ENCODE assay signal across 13 cellular contexts in genomic region chrX:136866337-136867095, GRCh38. TPM values are rescaled to one million over a fixed set of nuclear protein-coding genes. Genes with fewer than 3 reads are reported as not detected.
DNase-seq lines count a peak whose midpoint lies in the region; ATAC-seq lines count a peak whose summit lies in the region.
"Had no signal": no experiment of that assay in that cellular context is flagged by ENCODE, and none has a peak within 500 bp of the region (broad histone marks: within the 10 kb centered on the region; RNA-seq: fewer than 3 reads in every experiment).

No MANE protein-coding gene starts in this region.

- no peaks in the 10 kb centered on the region for H3K9me3 ChIP-seq in CD4-positive, alpha-beta memory T cell (ENCODE audit: control insufficient read depth in 1 of 2, low read length in 2 of 2)
- H3K9me3 ChIP-seq in GM23248 (ENCODE audit: low read depth) (no peaks in the 10 kb centered on the region), right cardiac atrium (ENCODE audit: control insufficient read depth, low read length) (no peaks in the 10 kb centered on the region)
- H3K9me3 ChIP-seq: stomach had no signal

- H3K4me2 ChIP-seq in GM23248 (ENCODE audit: unreplicated experiment) = no peak overlapping the region

- intact Hi-C loops in CD4-positive, alpha-beta memory T cell (cut with micrococcal nuclease) = loop anchor here (10.0 kb wide), 1 partner anchor 92 kb away; no protein-coding TSS in a partner anchor
- intact Hi-C loops in right cardiac atrium (cut with DNase I) = no loop called here

- ATAC-seq in activated T-helper 17 cell treated with anti-CD3 and anti-CD28 coated beads, Interleukin-2, amount 50 U/mL, for 72 hours (replicated peaks) = no peak
- peak; percentile 30 to 43 for ATAC-seq in right cardiac atrium
- no peak for ATAC-seq in GM18520 (IDR thresholded peaks at IDR 0.05; ENCODE audit: unreplicated experiment)

- peaks cover 23% of the 10 kb centered on the region for H3K4me1 ChIP-seq in CD4-positive, alpha-beta memory T cell (ENCODE audit: insufficient read depth, low read length)
- H3K4me1 ChIP-seq in GM23248 (ENCODE audit: insufficient read depth) (no peaks in the 10 kb centered on the region), right cardiac atrium (ENCODE audit: control insufficient read depth, insufficient read depth, low read length) (peaks cover 4% of the 10 kb centered on the region)
- H3K4me1 ChIP-seq: parathyroid adenoma had no signal

- no peak overlapping the region for H3K9ac ChIP-seq in GM23248
- H3K9ac ChIP-seq: parathyroid adenoma had no signal

- H3K27ac Mint-ChIP-seq in CD4-positive, alpha-beta memory T cell = peak overlapping the region in 6 of 7 donors; percentile 47 to 77 (median 70)
- H3K27ac Mint-ChIP-seq in activated T-helper 17 cell treated with anti-CD3 and anti-CD28 coated beads, Interleukin-2, amount 50 U/mL, for 72 hours = peak overlapping the region; percentile 75
- H3K27ac Mint-ChIP-seq: dendritic cell treated with granulocyte-macrophage colony-stimulating factor and Interleukin-4, amounts not matched to agents 40 ng/mL and 50 ng/mL, for 4 days had no signal

- no peak for DNase-seq in CD4-positive, alpha-beta memory T cell
- DNase-seq in GM23248 = no peak
- DNase-seq in right cardiac atrium = no peak
- DNase-seq in activated CD4-positive, CD25-positive, alpha-beta regulatory T cell treated with anti-CD3 and anti-CD28 coated beads, Interleukin-2, amount 50 U/mL, for 72 hours = no peak
- DNase-seq in NCI-H2029 (lab: John Stamatoyannopoulos, UW) = no peak
- DNase-seq in EL = no peak
- DNase-seq: activated gamma-delta T cell treated with Interleukin-2 at 50 U/mL for 16 hours, RPMI8226, stomach had no signal

- no peaks in the 10 kb centered on the region; the same call in 1 of the 2 replicates for H4K20me1 ChIP-seq in GM23248 (ENCODE audit: insufficient read depth)

- H3K4me3 Mint-ChIP-seq in CD4-positive, alpha-beta memory T cell = peak overlapping the region in 1 of 8 donors; percentile 35
- peak overlapping the region; percentile 60 for H3K4me3 Mint-ChIP-seq in activated T-helper 17 cell treated with anti-CD3 and anti-CD28 coated beads, Interleukin-2, amount 50 U/mL, for 72 hours
- H3K4me3 Mint-ChIP-seq: dendritic cell treated with granulocyte-macrophage colony-stimulating factor and Interleukin-4, amounts not matched to agents 40 ng/mL and 50 ng/mL, for 4 days had no signal

- CTCF ChIA-PET in CD4-positive, alpha-beta memory T cell (lab: Charles Lee; ENCODE audit: partially characterized antibody) = interaction anchor here (2.0 kb wide), 1 partner anchor 13 kb away, joined by 8 read pairs; no protein-coding TSS in a partner anchor

- peaks cover 15 to 48% (median 30%) of the 10 kb centered on the region in 4 donors for H3K4me1 Mint-ChIP-seq in CD4-positive, alpha-beta memory T cell
- H3K4me1 Mint-ChIP-seq in activated T-helper 17 cell treated with anti-CD3 and anti-CD28 coated beads, Interleukin-2, amount 50 U/mL, for 72 hours = peaks cover 19% of the 10 kb centered on the region

- H2AFZ ChIP-seq in GM23248 = no peak overlapping the region
- H2AFZ ChIP-seq: parathyroid adenoma had no signal

- no peaks in the 10 kb centered on the region for H3K27me3 Mint-ChIP-seq in CD4-positive, alpha-beta memory T cell
- H3K27me3 Mint-ChIP-seq in activated T-helper 17 cell treated with anti-CD3 and anti-CD28 coated beads, Interleukin-2, amount 50 U/mL, for 72 hours = no peaks in the 10 kb centered on the region
- H3K27me3 Mint-ChIP-seq: dendritic cell treated with granulocyte-macrophage colony-stimulating factor and Interleukin-4, amounts not matched to agents 40 ng/mL and 50 ng/mL, for 4 days had no signal

- H3K27ac ChIP-seq in CD4-positive, alpha-beta memory T cell (ENCODE audit: low read depth, low read length) = no peak overlapping the region
- 0 out of 2 replicates have a peak overlapping the region, but pooled peaks have one; percentile 35 for H3K27ac ChIP-seq in GM23248
- no peak overlapping the region for H3K27ac ChIP-seq in right cardiac atrium (ENCODE audit: low read length)
- H3K27ac ChIP-seq: parathyroid adenoma had no signal

- no peaks in the 10 kb centered on the region for H3K9me2 ChIP-seq in GM23248 (ENCODE audit: insufficient read depth)

- WGBS in GM23248 (ENCODE audit: low coverage in 1 of 2, low lambda C conversion rate in 2 of 2, missing lambda C conversion rate in 2 of 2), 2 experiments = 83 to 90% methylated on average over 10 to 14 of the region's 14 CpGs
- WGBS in right cardiac atrium = 55% methylated on average over 14 of the region's 14 CpGs

- peaks cover 22% of the 10 kb centered on the region for H3F3A ChIP-seq in GM23248 (ENCODE audit: insufficient read depth)

- no peak overlapping the region for H3K4me3 ChIP-seq in CD4-positive, alpha-beta memory T cell (ENCODE audit: low read length in 2 of 2)
- H3K4me3 ChIP-seq in GM23248 (no peak overlapping the region), right cardiac atrium (ENCODE audit: low read length) (no peak overlapping the region)
- H3K4me3 ChIP-seq: stomach had no signal

- peaks cover 20 to 56% of the 10 kb centered on the region in 2 donors for H3K36me3 Mint-ChIP-seq in CD4-positive, alpha-beta memory T cell
- H3K36me3 Mint-ChIP-seq in activated T-helper 17 cell treated with anti-CD3 and anti-CD28 coated beads, Interleukin-2, amount 50 U/mL, for 72 hours (ENCODE audit: low read depth) = peaks cover 97% of the 10 kb centered on the region

- no peaks in the 10 kb centered on the region for H3K27me3 ChIP-seq in CD4-positive, alpha-beta memory T cell (ENCODE audit: insufficient read depth, low read length)
- no peaks in the 10 kb centered on the region for H3K27me3 ChIP-seq in GM23248 (replicated peaks; ENCODE audit: insufficient read depth)
- H3K27me3 ChIP-seq in right cardiac atrium (ENCODE audit: control insufficient read depth, insufficient read depth) = no peaks in the 10 kb centered on the region
- H3K27me3 ChIP-seq: stomach had no signal

- peaks cover 40% of the 10 kb centered on the region for H3K79me2 ChIP-seq in GM23248 (ENCODE audit: insufficient read depth)
- H3K79me2 ChIP-seq: parathyroid adenoma had no signal

- in situ Hi-C loops in GM23248 (cut with MboI) = no loop called here

- H3K36me3 ChIP-seq in CD4-positive, alpha-beta memory T cell (ENCODE audit: insufficient read depth, low read length) = peaks cover 3% of the 10 kb centered on the region
- peaks cover 32% of the 10 kb centered on the region; the same call in 1 of the 2 replicates for H3K36me3 ChIP-seq in GM23248 (ENCODE audit: low read depth)

- POLR2A ChIA-PET in CD4-positive, alpha-beta memory T cell (lab: Charles Lee; ENCODE audit: partially characterized antibody) = interaction anchor here (0.7 to 3.3 kb wide), 5 partner anchors 9 to 100 kb away, joined by 3 to 38 read pairs (median 3); partner anchors contain the start of gene RBMX

- no peaks in the 10 kb centered on the region for H3K9me3 Mint-ChIP-seq in CD4-positive, alpha-beta memory T cell
- H3K9me3 Mint-ChIP-seq in activated T-helper 17 cell treated with anti-CD3 and anti-CD28 coated beads, Interleukin-2, amount 50 U/mL, for 72 hours = no peaks in the 10 kb centered on the region
- H3K9me3 Mint-ChIP-seq: dendritic cell treated with granulocyte-macrophage colony-stimulating factor and Interleukin-4, amounts not matched to agents 40 ng/mL and 50 ng/mL, for 4 days had no signal

RNA-seq across cellular contexts. Expression of gene RBMX, which starts 14.0 kb away (rescaled TPM):
- 100 to 1,000 TPM; 239 to 246 TPM for total RNA-seq in CD4-positive, alpha-beta memory T cell
- polyA plus RNA-seq in CD4-positive, alpha-beta memory T cell = 100 to 1,000 TPM; 183 to 244 TPM
- total RNA-seq in GM23248 (2014; rRNA removed; shearing (Covaris generic)) = 217 and 254 TPM in 2 replicates
- polyA plus RNA-seq in GM23248 (2016; fragmentation: Nextera tagmentation; extraction: Ambion mirVana) (78.2 and 82.5 TPM in 2 replicates), right cardiac atrium (89.3 TPM)
- total RNA-seq in activated T-helper 17 cell treated with anti-CD3 and anti-CD28 coated beads, Interleukin-2, amount 50 U/mL, for 72 hours = 100 to 1,000 TPM; 214 to 247 TPM
- total RNA-seq in right cardiac atrium = 100 to 1,000 TPM in 2 of 4 donors, 10 to 100 TPM in 2; 88.4 to 123 (median 107) TPM

Comparison
In these comparisons a context has a peak if more than half of its experiments do, and no peak if none do; other contexts are left out.
1. ATAC-seq: peak in right cardiac atrium (2 of 2); none in activated T-helper 17 cell treated with anti-CD3 and anti-CD28 coated beads, Interleukin-2, amount 50 U/mL, for 72 hours (single experiment) and GM18520 (single experiment).